In the genomic region with DNA sequence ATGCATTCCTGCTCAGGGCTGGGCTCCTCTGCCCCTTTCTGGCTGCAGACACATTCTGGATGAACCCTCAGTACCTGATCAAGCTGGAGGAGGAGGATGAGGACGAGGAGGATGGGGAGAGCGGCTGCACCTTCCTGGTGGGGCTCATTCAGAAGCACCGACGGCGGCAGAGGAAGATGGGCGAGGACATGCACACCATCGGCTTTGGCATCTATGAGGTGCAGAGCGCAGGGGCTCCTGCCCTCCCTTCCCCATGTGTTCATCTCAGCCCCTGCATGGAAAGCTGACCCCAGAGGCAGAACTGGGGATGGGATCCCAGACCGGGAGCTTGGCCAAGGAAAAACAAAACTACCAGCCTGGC, we compare ENCODE assay signal across 25 cellular contexts.
"Had no signal": no experiment of that assay in that cellular context is flagged by ENCODE, and none has a peak within 500 bp of the region (broad histone marks: within the 10 kb centered on the region; RNA-seq: fewer than 3 reads in every experiment).

No MANE protein-coding gene starts in this region.

- H3K27me3 Mint-ChIP-seq: activated naive CD8-positive, alpha-beta T cell treated with anti-CD3 and anti-CD28 coated beads, Interleukin-2, amount 50 U/mL, for 24 hours had no signal

- H3K4me1 Mint-ChIP-seq: activated naive CD8-positive, alpha-beta T cell treated with anti-CD3 and anti-CD28 coated beads, Interleukin-2, amount 50 U/mL, for 24 hours had no signal

- H3K27ac ChIP-seq: SJCRH30 had no signal

- H3K36me3 Mint-ChIP-seq: activated naive CD4-positive, alpha-beta T cell treated with anti-CD3 and anti-CD28 coated beads, Interleukin-2, amount 50 U/mL, for 72 hours had no signal

- H3K4me2 ChIP-seq: SK-N-SH had no signal

- H3K9me3 ChIP-seq: SJCRH30, SK-N-SH had no signal

- H3K27me3 ChIP-seq: SJCRH30 had no signal

- DNase-seq: activated CD4-positive, alpha-beta T cell treated with anti-CD3 and anti-CD28 coated beads for 48 hours; activated CD4-positive, alpha-beta T cell treated with anti-CD3 and anti-CD28 coated beads, Interleukin-2, amount 50 U/mL, for 4 hours; activated CD4-positive, CD25-positive, alpha-beta regulatory T cell treated with anti-CD3 and anti-CD28 coated beads, Interleukin-2, amount 50 U/mL, for 72 hours; activated CD8-positive, alpha-beta memory T cell treated with anti-CD3 and anti-CD28 coated beads, Interleukin-2, amount 50 U/mL, for 48 hours; activated CD8-positive, alpha-beta T cell treated with anti-CD3 and anti-CD28 coated beads, Interleukin-2, amount 10 ng/mL, durations not matched to agents 7 days and 5 days; activated naive CD8-positive, alpha-beta T cell treated with anti-CD3 and anti-CD28 coated beads, Interleukin-2, amount 50 U/mL, for 24 hours; activated T-cell treated with anti-CD3 and anti-CD28 coated beads, Interleukin-2, amount 50 U/mL, for 1 hour; amniotic stem cell; central memory CD4-positive, alpha-beta T cell; KG1; NCI-H1092; NCI-H1417; NCI-H2029; NCI-H2107; NCI-H345; NCI-H510A; NCI-H526 treated with DMSO at 0.1 percent for 48 hours; NK-92 treated with Interleukin-12 subunit alpha and Interleukin-12 subunit beta, amount 100 ng/mL, for 24 hours; OCI-M1; Right ventricle myocardium superior; RPMI8226; SJCRH30; SK-N-SH; T-helper 1 cell had no signal

- H3K4me3 ChIP-seq: SJCRH30 had no signal

- H3K9me3 Mint-ChIP-seq: activated naive CD4-positive, alpha-beta T cell treated with anti-CD3 and anti-CD28 coated beads, Interleukin-2, amount 50 U/mL, for 72 hours; activated naive CD8-positive, alpha-beta T cell treated with anti-CD3 and anti-CD28 coated beads, Interleukin-2, amount 50 U/mL, for 24 hours had no signal

- H3K9ac ChIP-seq: SK-N-SH had no signal

- ATAC-seq: activated CD8-positive, alpha-beta T cell treated with anti-CD3 and anti-CD28 coated beads, Interleukin-2, amount 10 ng/mL, durations not matched to agents 7 days and 5 days; activated naive CD4-positive, alpha-beta T cell treated with anti-CD3 and anti-CD28 coated beads, Interleukin-2, amount 50 U/mL, for 72 hours; activated naive CD8-positive, alpha-beta T cell treated with anti-CD3 and anti-CD28 coated beads, Interleukin-2, amount 50 U/mL, for 24 hours had no signal

- H3K4me3 Mint-ChIP-seq: activated CD8-positive, alpha-beta T cell treated with anti-CD3 and anti-CD28 coated beads, Interleukin-2, amount 10 ng/mL, durations not matched to agents 7 days and 5 days; activated naive CD8-positive, alpha-beta T cell treated with anti-CD3 and anti-CD28 coated beads, Interleukin-2, amount 50 U/mL, for 24 hours had no signal

- H3K27ac Mint-ChIP-seq: activated CD8-positive, alpha-beta T cell treated with anti-CD3 and anti-CD28 coated beads, Interleukin-2, amount 10 ng/mL, durations not matched to agents 7 days and 5 days; activated naive CD8-positive, alpha-beta T cell treated with anti-CD3 and anti-CD28 coated beads, Interleukin-2, amount 50 U/mL, for 24 hours had no signal

- H3K4me1 ChIP-seq: SJCRH30 had no signal
